ENCODE assay signal across 10 cellular contexts in the genomic region with DNA sequence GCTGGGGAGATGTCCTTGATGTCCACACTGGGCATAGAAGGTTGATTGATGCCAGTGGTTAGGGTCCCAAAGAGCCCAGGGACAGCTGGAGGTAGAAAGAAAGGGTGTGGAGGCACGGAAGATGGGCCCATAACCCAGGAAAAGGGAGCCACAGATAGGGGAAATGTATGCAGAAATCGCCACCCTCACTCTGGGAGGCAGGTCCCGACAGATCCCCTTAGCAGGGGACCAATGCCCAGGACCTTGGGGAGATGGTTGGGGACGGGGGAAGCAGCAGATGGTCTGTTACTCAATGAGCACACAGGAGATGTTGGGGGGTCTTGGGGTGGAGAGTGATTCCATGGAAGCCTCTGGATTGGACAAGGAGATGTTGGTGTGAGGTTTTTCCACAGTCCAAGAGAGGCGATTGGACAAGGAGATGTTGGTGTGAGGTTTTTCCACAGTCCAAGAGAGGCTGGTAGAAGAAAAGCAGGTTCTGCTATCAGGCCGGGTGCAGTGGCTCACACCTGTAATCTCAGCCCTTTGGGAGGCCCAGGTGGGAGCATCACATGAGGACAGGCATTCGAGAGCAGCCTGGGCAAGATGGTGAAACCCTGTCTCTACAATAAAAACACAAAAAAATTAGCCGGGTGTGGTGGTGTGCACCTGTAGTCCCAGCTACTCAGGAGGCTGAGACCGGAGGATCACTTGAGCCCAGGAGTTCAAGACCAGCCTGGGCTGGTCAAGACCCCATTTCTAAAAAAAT. TPM values are rescaled to one million over a fixed set of nuclear protein-coding genes. Genes with fewer than 3 reads are reported as not detected.
A peak's percentile ranks its signal among the peaks of the same experiment; 100 is the strongest.
DNase-seq lines count a peak whose midpoint lies in the region; ATAC-seq, FAIRE-seq and TF ChIP-seq lines count a peak whose summit lies in the region.
"Had no signal": no experiment of that assay in that cellular context is flagged by ENCODE, and none has a peak within 500 bp of the region (broad histone marks: within the 10 kb centered on the region; RNA-seq: fewer than 3 reads in every experiment).

No MANE protein-coding gene starts in this region.

- H3K4ac ChIP-seq in neuronal stem cell (ENCODE audit: low read length) = no peak overlapping the region

- H3K27ac Mint-ChIP-seq in central memory CD8-positive, alpha-beta T cell (ENCODE audit: low read depth) = peak overlapping the region; percentile 36

- H3K4me3 ChIP-seq in neuronal stem cell (ENCODE audit: low read length in 2 of 2) (peak overlapping the region in 1 of 2 donors; percentile 47), esophagus squamous epithelium (no peak overlapping the region)

- peak overlapping the region; percentile 86 for H3K27ac ChIP-seq in KOPT-K1 (ENCODE audit: low read depth, low read length, poor library complexity, severe bottlenecking)
- H3K27ac ChIP-seq in neuronal stem cell (replicated peaks; ENCODE audit: low read length) = no peak overlapping the region
- peak overlapping the region in 2 of 4 donors; percentile 69 to 76 for H3K27ac ChIP-seq in esophagus squamous epithelium
- H3K27ac ChIP-seq: epithelial cell of prostate had no signal

- H3K23ac ChIP-seq in neuronal stem cell (ENCODE audit: low read depth, low read length, poor library complexity) = no peak overlapping the region

- H2BK15ac ChIP-seq in neuronal stem cell (ENCODE audit: low read length) = no peak overlapping the region

- TF ChIP-seq CTCF in esophagus squamous epithelium (IDR thresholded peaks at IDR 0.05) = no peak

- no peaks in the 10 kb centered on the region for H3K36me3 ChIP-seq in KOPT-K1 (ENCODE audit: insufficient read depth, low read length)
- no peaks in the 10 kb centered on the region for H3K36me3 ChIP-seq in neuronal stem cell (replicated peaks in 1 of 2; ENCODE audit: control insufficient read depth in 2 of 2, insufficient read depth in 2 of 2, low read length in 2 of 2)
- H3K36me3 ChIP-seq in esophagus squamous epithelium = no peaks in the 10 kb centered on the region

- TF ChIP-seq POLR2A in esophagus squamous epithelium (IDR thresholded peaks at IDR 0.05) = no peak
- TF ChIP-seq POLR2A in GM12891 (IDR thresholded peaks at IDR 0.05; ENCODE audit: low read depth, low read length) = no peak

- H3K4me1 Mint-ChIP-seq in central memory CD8-positive, alpha-beta T cell = peaks cover 5% of the 10 kb centered on the region

- ATAC-seq in central memory CD8-positive, alpha-beta T cell (replicated peaks; ENCODE audit: extremely low read depth, poor library complexity, severe bottlenecking) = no peak

- no peaks in the 10 kb centered on the region for H3K79me1 ChIP-seq in neuronal stem cell (ENCODE audit: low read depth, low read length)

- no peak overlapping the region for H3K4me3 Mint-ChIP-seq in central memory CD8-positive, alpha-beta T cell
- H3K4me3 Mint-ChIP-seq: brain had no signal

- intact Hi-C loops in esophagus squamous epithelium (cut with DNase I) = no loop called here

- no peak overlapping the region for H2BK5ac ChIP-seq in neuronal stem cell (ENCODE audit: low read length)

- no peaks in the 10 kb centered on the region for H3K27me3 Mint-ChIP-seq in central memory CD8-positive, alpha-beta T cell

- WGBS in neuronal stem cell (ENCODE audit: extremely low coverage in 2 of 2, insufficient read length in 2 of 2, insufficient replicate concordance in 1 of 2), 2 donors = no CpG with 5 or more reads among the region's 9 CpGs
- 76 to 79% methylated on average over 9 of the region's 9 CpGs for WGBS in esophagus squamous epithelium, 2 donors

- H3K9me3 ChIP-seq in KOPT-K1 (ENCODE audit: insufficient read depth, low read length, poor library complexity, severe bottlenecking) (no peaks in the 10 kb centered on the region), neuronal stem cell (replicated peaks in 1 of 2; ENCODE audit: control insufficient read depth in 2 of 2, insufficient read depth in 1 of 2, low read depth in 1 of 2, low read length in 2 of 2) (no peaks in the 10 kb centered on the region), esophagus squamous epithelium (no peaks in the 10 kb centered on the region)
- H3K9me3 ChIP-seq: Caco-2 had no signal

- H3K27me3 ChIP-seq in neuronal stem cell (ENCODE audit: control insufficient read depth in 3 of 3, insufficient read depth in 3 of 3, low read depth in 1 of 3, low read length in 3 of 3) (no peaks in the 10 kb centered on the region), esophagus squamous epithelium (no peaks in the 10 kb centered on the region)

- FAIRE-seq in GM12891 (lab: Jason Lieb, UNC) = no peak

- H3K14ac ChIP-seq in neuronal stem cell (ENCODE audit: low read length) = no peak overlapping the region

- no peak overlapping the region for H2BK12ac ChIP-seq in neuronal stem cell (ENCODE audit: low read length)

- H3K9me3 Mint-ChIP-seq in central memory CD8-positive, alpha-beta T cell = no peaks in the 10 kb centered on the region
- H3K9me3 Mint-ChIP-seq: brain had no signal

- peak overlapping the region; percentile 40 for H2AFZ ChIP-seq in neuronal stem cell (ENCODE audit: low read length)

- no peak overlapping the region for H3K9ac ChIP-seq in neuronal stem cell (ENCODE audit: low read depth, low read length, poor library complexity)

- H2BK120ac ChIP-seq in neuronal stem cell (ENCODE audit: low read depth, low read length) = no peak overlapping the region

- H3K4me1 ChIP-seq in neuronal stem cell (ENCODE audit: control insufficient read depth in 2 of 2, insufficient read depth in 1 of 2, low read depth in 1 of 2, low read length in 2 of 2) = peaks cover 5 to 18% of the 10 kb centered on the region in 2 donors
- peaks cover 0 to 22% (median 0%) of the 10 kb centered on the region in 3 donors for H3K4me1 ChIP-seq in esophagus squamous epithelium

- no peak overlapping the region for H4K8ac ChIP-seq in neuronal stem cell (ENCODE audit: low read depth, low read length)

- no peak overlapping the region for H3K18ac ChIP-seq in neuronal stem cell (ENCODE audit: low read length)

- no peak overlapping the region for H4K91ac ChIP-seq in neuronal stem cell (ENCODE audit: low read depth, low read length, poor library complexity)

- no peak overlapping the region for H2AK5ac ChIP-seq in neuronal stem cell (ENCODE audit: low read depth, low read length)

- H3K4me2 ChIP-seq in neuronal stem cell (ENCODE audit: insufficient read depth, low read length, poor library complexity, severe bottlenecking) = no peak overlapping the region

- no peak for DNase-seq in central memory CD8-positive, alpha-beta T cell (ENCODE audit: low spot score in 2 of 2)
- no peak for DNase-seq in neuronal stem cell (ENCODE audit: low spot score)
- DNase-seq in anterior cingulate cortex (lab: John Stamatoyannopoulos, UW) = no peak
- DNase-seq in esophagus squamous epithelium (lab: John Stamatoyannopoulos, UW) = no peak
- no peak for DNase-seq in GM12891 (ENCODE audit: insufficient read length, low spot score)
- DNase-seq: Caco-2, NCI-H187 treated with DMSO at 0.1 percent for 48 hours had no signal

- peaks cover 2% of the 10 kb centered on the region for H3K36me3 Mint-ChIP-seq in central memory CD8-positive, alpha-beta T cell (ENCODE audit: insufficient read depth)
- H3K36me3 Mint-ChIP-seq: brain had no signal

TF ChIP-seq in GM12891, 5 proteins besides CTCF, POLR2A, EP300 and RAD21:
- TF ChIP-seq TAF1 (IDR thresholded peaks at IDR 0.05; ENCODE audit: low read depth, low read length) = no peak
- no peak for TF ChIP-seq POLR2AphosphoS5 (IDR thresholded peaks at IDR 0.05; ENCODE audit: low read depth, low read length)
- no peak for TF ChIP-seq POU2F2 (IDR thresholded peaks at IDR 0.05; ENCODE audit: low read depth, low read length)
- no peak for TF ChIP-seq SPI1 (IDR thresholded peaks at IDR 0.05; ENCODE audit: low read depth, low read length)
- TF ChIP-seq PAX5 (IDR thresholded peaks at IDR 0.05; ENCODE audit: insufficient read depth, low read length, severe bottlenecking) = no peak
TF ChIP-seq in GM12891: peak in this region for 0.

RNA-seq across cellular contexts. Expression of a gene that starts 7.0 kb away (rescaled TPM):
- polyA plus RNA-seq in neuronal stem cell (2013, experiment 1 of 2) = 72.3 TPM
- 69.0 TPM for polyA plus RNA-seq in neuronal stem cell (2013, experiment 2 of 2)
- total RNA-seq in esophagus squamous epithelium = 10 to 100 TPM; 18.4 to 28.2 (median 26.4) TPM
- 33.4 TPM for polyA plus RNA-seq in GM12891 (2012; ENCODE audit: low read depth, missing spikeins)

RNA-seq across cellular contexts. Expression of a gene that starts 13.6 kb away (rescaled TPM):
- polyA plus RNA-seq in neuronal stem cell (2013, experiment 1 of 2) = 17.9 TPM
- 17.2 TPM for polyA plus RNA-seq in neuronal stem cell (2013, experiment 2 of 2)
- 10 to 100 TPM; 18.0 to 27.7 (median 23.4) TPM for total RNA-seq in esophagus squamous epithelium
- polyA plus RNA-seq in GM12891 (2012; ENCODE audit: low read depth, missing spikeins) = 26.7 TPM

RNA-seq across cellular contexts. Expression of a gene that starts 14.8 kb away (rescaled TPM):
- 2.3 TPM for polyA plus RNA-seq in neuronal stem cell (2013, experiment 1 of 2)
- 2.5 TPM for polyA plus RNA-seq in neuronal stem cell (2013, experiment 2 of 2)
- 1 to 10 TPM in 2 of 4 donors, under 1 TPM in 2; 0.83 to 4.2 (median 1.5) TPM for total RNA-seq in esophagus squamous epithelium
- 5.7 TPM for polyA plus RNA-seq in GM12891 (2012; ENCODE audit: low read depth, missing spikeins)

RNA-seq across cellular contexts. Expression of a gene that starts 20.8 kb away (rescaled TPM):
- 1.6 TPM for polyA plus RNA-seq in neuronal stem cell (2013, experiment 1 of 2)
- polyA plus RNA-seq in neuronal stem cell (2013, experiment 2 of 2) = 1.2 TPM
- total RNA-seq in esophagus squamous epithelium = not detected
- 1.3 TPM for polyA plus RNA-seq in GM12891 (2012; ENCODE audit: low read depth, missing spikeins)

RNA-seq across cellular contexts. Expression of a gene that starts 35.7 kb away (rescaled TPM):
- 17.3 TPM for polyA plus RNA-seq in neuronal stem cell (2013, experiment 1 of 2)
- 16.1 TPM for polyA plus RNA-seq in neuronal stem cell (2013, experiment 2 of 2)
- 10 to 100 TPM; 29.2 to 65.0 (median 33.7) TPM for total RNA-seq in esophagus squamous epithelium
- 39.4 TPM for polyA plus RNA-seq in GM12891 (2012; ENCODE audit: low read depth, missing spikeins)
